Comparison of ENCODE assay signal across 10 cellular contexts in the genomic region with DNA sequence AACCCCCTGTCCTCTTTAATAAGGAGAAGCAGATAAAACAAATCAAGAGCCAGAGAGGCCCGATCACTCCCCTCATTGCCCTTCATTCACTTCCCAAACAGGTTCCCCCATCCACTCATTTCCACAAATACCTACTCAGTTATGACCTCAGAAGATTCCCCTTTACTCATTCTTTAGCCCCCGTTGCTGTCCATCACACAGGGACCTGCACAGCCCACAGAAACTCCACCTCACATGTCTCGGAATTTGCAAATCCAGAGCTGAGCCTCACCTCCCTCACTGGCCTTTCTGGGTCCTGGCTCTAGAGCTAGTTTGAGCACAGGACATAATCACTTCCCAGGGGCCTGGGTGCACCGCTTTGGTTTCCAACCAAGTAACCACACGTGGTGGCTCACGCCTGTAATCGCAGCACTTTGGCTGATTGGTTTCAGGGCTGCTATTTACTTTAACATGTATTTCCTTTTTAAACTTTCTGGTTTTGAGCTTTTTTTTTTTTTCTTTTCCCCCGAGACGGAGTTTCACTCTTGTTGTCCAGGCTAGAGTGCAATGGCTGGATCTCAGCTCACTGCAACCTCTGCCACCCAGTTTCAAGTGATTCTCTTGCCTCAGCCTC. TPM values are rescaled to one million over a fixed set of nuclear protein-coding genes. Genes with fewer than 3 reads are reported as not detected.
DNase-seq lines count a peak whose midpoint lies in the region; ATAC-seq lines count a peak whose summit lies in the region.
"Had no signal": no experiment of that assay in that cellular context is flagged by ENCODE, and none has a peak within 500 bp of the region (broad histone marks: within the 10 kb centered on the region; RNA-seq: fewer than 3 reads in every experiment).

No MANE protein-coding gene starts in this region.

- intact Hi-C loops in left colon (cut with DNase I, micrococcal nuclease), result no loop called here

- peak; percentile 26 for DNase-seq in stimulated activated CD4-positive, alpha-beta T cell treated with anti-CD3 and anti-CD28 coated beads, Interleukin-15, amount 100 ng/mL, for 24 hours
- no peak for DNase-seq in stimulated activated CD4-positive, alpha-beta T cell treated with anti-CD3 and anti-CD28 coated beads, Interleukin-4, amount 100 ng/mL, for 1 hour
- peak; percentile 55 for DNase-seq in activated CD8-positive, alpha-beta memory T cell treated with anti-CD3 and anti-CD28 coated beads, Interleukin-2, amount 50 U/mL, for 48 hours
- DNase-seq in left colon (no peak), middle frontal gyrus (ENCODE audit: extremely low spot score, low spot score) (no peak), amniotic stem cell (lab: John Stamatoyannopoulos, UW) (no peak), NCI-H2196 treated with DMSO at 0.1 percent for 48 hours (lab: John Stamatoyannopoulos, UW; ENCODE audit: unreplicated experiment) (no peak)
- DNase-seq: NCI-H2029 treated with DMSO at 0.1 percent for 48 hours had no signal

- peak; percentile 66 for ATAC-seq in HG02970 (IDR thresholded peaks at IDR 0.05; ENCODE audit: low FRiP score, unreplicated experiment)
- ATAC-seq in left colon, result no peak
- ATAC-seq: GM23338 had no signal

RNA-seq across cellular contexts. Expression of gene ATP6V0E1, which starts 17.8 kb away (rescaled TPM):
- total RNA-seq in left colon, result 100 to 1,000 TPM; 168 to 225 TPM

RNA-seq across cellular contexts. Expression of gene RPL26L1, which starts 42.1 kb away (rescaled TPM):
- total RNA-seq in left colon, result 10 to 100 TPM; 19.1 to 25.4 TPM

RNA-seq across cellular contexts. Expression of gene CREBRF, which starts 54.8 kb away (rescaled TPM):
- total RNA-seq in left colon, result 10 to 100 TPM; 12.1 to 25.6 TPM

Comparison
In these comparisons a context has a peak if more than half of its experiments do, and no peak if none do; other contexts are left out.
1. DNase-seq: peak in stimulated activated CD4-positive, alpha-beta T cell treated with anti-CD3 and anti-CD28 coated beads, Interleukin-15, amount 100 ng/mL, for 24 hours (single experiment) and activated CD8-positive, alpha-beta memory T cell treated with anti-CD3 and anti-CD28 coated beads, Interleukin-2, amount 50 U/mL, for 48 hours (single experiment); none in stimulated activated CD4-positive, alpha-beta T cell treated with anti-CD3 and anti-CD28 coated beads, Interleukin-4, amount 100 ng/mL, for 1 hour (single experiment), left colon (0 of 2), middle frontal gyrus (single experiment), amniotic stem cell (single experiment) and NCI-H2196 treated with DMSO at 0.1 percent for 48 hours (single experiment).